ENCODE assay signal across 10 cellular contexts in the genomic region with DNA sequence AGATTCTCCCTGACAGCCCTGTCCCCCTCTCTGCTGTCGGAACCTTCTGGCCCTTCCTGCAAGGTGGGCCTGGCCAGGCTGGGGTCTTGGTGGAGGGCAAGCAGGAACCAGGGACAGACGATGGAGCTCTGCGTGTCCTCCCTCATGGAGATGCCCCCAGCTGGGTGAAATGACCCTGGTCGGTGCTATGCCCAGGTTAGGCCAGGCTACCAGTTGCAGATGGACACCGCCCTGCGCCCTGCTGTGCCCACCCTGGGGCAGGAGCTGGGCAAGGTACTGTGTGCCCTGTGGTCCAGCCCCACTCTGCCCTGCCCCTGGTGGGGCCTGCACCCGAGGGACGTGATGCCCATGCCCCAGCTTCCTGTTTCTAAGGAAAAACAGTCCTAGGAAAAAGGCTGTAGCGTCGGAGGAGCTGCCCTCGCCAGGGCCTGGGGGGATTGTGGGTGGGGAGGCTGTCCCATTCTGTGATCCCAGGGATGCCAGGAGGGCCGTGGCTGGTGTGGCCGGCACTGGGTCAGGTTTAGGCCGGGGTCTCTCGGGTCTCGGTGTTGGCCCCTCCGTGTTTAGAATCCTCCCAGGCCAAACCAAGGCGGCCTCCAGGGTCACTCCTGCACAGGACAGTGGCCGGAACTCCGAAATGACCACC.
DNase-seq lines count a peak whose midpoint lies in the region; ATAC-seq, FAIRE-seq and TF ChIP-seq lines count a peak whose summit lies in the region.
"Had no signal": no experiment of that assay in that cellular context is flagged by ENCODE, and none has a peak within 500 bp of the region (broad histone marks: within the 10 kb centered on the region; RNA-seq: fewer than 3 reads in every experiment).

No MANE protein-coding gene starts in this region.

- H3K9me3 ChIP-seq in CD4-positive, alpha-beta memory T cell (ENCODE audit: control insufficient read depth in 1 of 2, low read length in 2 of 2) = no peaks in the 10 kb centered on the region

- peaks cover 0 to 8% of the 10 kb centered on the region in 2 donors for H3K36me3 Mint-ChIP-seq in CD4-positive, alpha-beta memory T cell
- H3K36me3 Mint-ChIP-seq in T-cell (no peaks in the 10 kb centered on the region), progenitor cell of endocrine pancreas (ENCODE audit: insufficient read depth) (no peaks in the 10 kb centered on the region)

- peak overlapping the region; percentile 64 to 88 (median 85) for H3K27ac Mint-ChIP-seq in CD4-positive, alpha-beta memory T cell
- H3K27ac Mint-ChIP-seq in T-cell = peak overlapping the region; percentile 39 to 55
- H3K27ac Mint-ChIP-seq in progenitor cell of endocrine pancreas = no peak overlapping the region

- no peaks in the 10 kb centered on the region for H3K9me3 Mint-ChIP-seq in CD4-positive, alpha-beta memory T cell
- H3K9me3 Mint-ChIP-seq in T-cell = no peaks in the 10 kb centered on the region
- H3K9me3 Mint-ChIP-seq in progenitor cell of endocrine pancreas (ENCODE audit: low read depth) = no peaks in the 10 kb centered on the region

- H3K4me1 Mint-ChIP-seq in CD4-positive, alpha-beta memory T cell = peaks cover 2 to 9% (median 4%) of the 10 kb centered on the region in 4 donors
- H3K4me1 Mint-ChIP-seq in T-cell = peaks cover 11 to 22% (median 13%) of the 10 kb centered on the region in 3 donors
- H3K4me1 Mint-ChIP-seq in progenitor cell of endocrine pancreas (ENCODE audit: low read depth) = peaks cover 3% of the 10 kb centered on the region

- intact Hi-C loops in CD4-positive, alpha-beta memory T cell (cut with micrococcal nuclease) = loop anchor here (1.0 kb wide), 1 partner anchor 101 kb away; no protein-coding TSS in a partner anchor

- no peak for ATAC-seq in T-cell (replicated peaks in 1 of 4)

- FAIRE-seq in H54 (lab: Jason Lieb, UNC) = no peak

- no peaks in the 10 kb centered on the region for H3K27me3 Mint-ChIP-seq in CD4-positive, alpha-beta memory T cell
- H3K27me3 Mint-ChIP-seq in T-cell (no peaks in the 10 kb centered on the region), progenitor cell of endocrine pancreas (no peaks in the 10 kb centered on the region)

- CTCF ChIA-PET in CD4-positive, alpha-beta memory T cell (lab: Charles Lee; ENCODE audit: partially characterized antibody) = interaction anchor here (0.9 to 5.3 kb wide), 3 partner anchors 80 to 118 kb away, joined by 3 to 39 read pairs (median 3); a partner anchor contains a TSS
- CTCF ChIA-PET in T-cell (lab: Charles Lee) = interaction anchor here in 1 of 2 donors (0.5 kb wide), 1 partner anchor 68 kb away, joined by 3 read pairs; no protein-coding TSS in a partner anchor

- POLR2A ChIA-PET in CD4-positive, alpha-beta memory T cell (lab: Charles Lee; ENCODE audit: partially characterized antibody) = interaction anchor here (2.0 to 9.4 kb wide), 6 partner anchors 13 to 119 kb away, joined by 6 to 88 read pairs (median 18); a partner anchor contains a TSS
- POLR2A ChIA-PET in T-cell (lab: Charles Lee) = interaction anchor here in 1 of 2 donors (0.5 kb wide), 1 partner anchor 12 kb away, joined by 3 read pairs; no protein-coding TSS in a partner anchor

- peak in 1 of 5 donors; percentile 45 for DNase-seq in CD4-positive, alpha-beta memory T cell
- no peak for DNase-seq in T-cell
- no peak for DNase-seq in fibroblast of the aortic adventitia (ENCODE audit: low read depth)
- DNase-seq in progenitor cell of endocrine pancreas (ENCODE audit: low spot score, unreplicated experiment) = no peak
- DNase-seq in H54 (ENCODE audit: insufficient read length, low spot score) = no peak
- no peak for DNase-seq in NCI-H2107 (lab: John Stamatoyannopoulos, UW)
- DNase-seq in AG20443 (ENCODE audit: low spot score) = no peak
- DNase-seq in iPS-NIHi7 (ENCODE audit: extremely low spot score) = no peak
- DNase-seq: activated gamma-delta T cell, NCI-H526 treated with DMSO at 0.1 percent for 48 hours had no signal

- TF ChIP-seq CTCF in fibroblast of the aortic adventitia (IDR thresholded peaks at IDR 0.05; ENCODE audit: insufficient read depth, low read length) (no peak), progenitor cell of endocrine pancreas (IDR thresholded peaks at IDR 0.05; ENCODE audit: unreplicated experiment) (no peak)

- no peak overlapping the region for H3K4me3 ChIP-seq in CD4-positive, alpha-beta memory T cell (ENCODE audit: low read length in 2 of 2)
- peak overlapping the region; percentile 59 for H3K4me3 ChIP-seq in fibroblast of the aortic adventitia (ENCODE audit: low read depth, low read length)

- peaks cover 42% of the 10 kb centered on the region for H3K4me1 ChIP-seq in CD4-positive, alpha-beta memory T cell (ENCODE audit: insufficient read depth, low read length)

- peak overlapping the region; percentile 63 for H3K27ac ChIP-seq in CD4-positive, alpha-beta memory T cell (ENCODE audit: low read depth, low read length)

- TF ChIP-seq POLR2A in H54 (IDR thresholded peaks at IDR 0.05; ENCODE audit: low read depth, low read length) = no peak

- H3K27me3 ChIP-seq in CD4-positive, alpha-beta memory T cell (ENCODE audit: insufficient read depth, low read length) = no peaks in the 10 kb centered on the region

- peaks cover under 1% of the 10 kb centered on the region for H3K36me3 ChIP-seq in CD4-positive, alpha-beta memory T cell (ENCODE audit: insufficient read depth, low read length)

- peak overlapping the region in 4 of 8 donors; percentile 15 to 66 (median 41) for H3K4me3 Mint-ChIP-seq in CD4-positive, alpha-beta memory T cell
- peak overlapping the region; percentile 31 to 52 (median 47) for H3K4me3 Mint-ChIP-seq in T-cell
- H3K4me3 Mint-ChIP-seq in progenitor cell of endocrine pancreas (ENCODE audit: low read depth) = peak overlapping the region; percentile 46
